26 cellular contexts compared by ENCODE assay signal in the genomic region with DNA sequence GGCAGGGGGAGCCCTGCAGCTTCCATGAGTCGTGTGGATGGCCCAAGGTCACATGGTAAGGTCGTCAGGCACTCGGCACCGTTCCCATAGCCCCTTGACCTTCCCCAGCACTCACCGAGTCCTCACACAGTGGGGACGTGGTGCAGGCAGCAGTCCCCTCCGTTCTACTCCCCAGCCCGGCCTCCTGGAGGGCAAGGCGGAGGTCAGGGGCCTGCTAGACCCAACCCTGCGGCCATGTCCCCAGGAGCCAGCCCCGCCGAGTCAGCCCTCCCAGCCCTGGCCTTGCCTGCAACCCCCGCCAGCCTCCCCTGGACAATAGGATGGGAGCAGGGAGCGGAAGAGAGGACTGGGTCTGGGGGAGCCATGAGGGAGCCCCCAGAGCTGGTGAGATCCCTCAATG.
"Had no signal": no experiment of that assay in that cellular context is flagged by ENCODE, and none has a peak within 500 bp of the region (broad histone marks: within the 10 kb centered on the region; RNA-seq: fewer than 3 reads in every experiment).

No MANE protein-coding gene starts in this region.

- DNase-seq: activated B cell treated with CpG ODN at 0.5 μM for 24 hours; activated CD4-positive, alpha-beta T cell treated with anti-CD3 and anti-CD28 coated beads for 1 hour; activated CD4-positive, alpha-beta T cell treated with anti-CD3 and anti-CD28 coated beads, Interleukin-2, amount 10 ng/mL, durations not matched to agents 24 days and 14 days; activated CD4-positive, alpha-beta T cell treated with anti-CD3 and anti-CD28 coated beads, Interleukin-2, amount 50 U/mL, for 48 hours; activated CD8-positive, alpha-beta memory T cell treated with anti-CD3 and anti-CD28 coated beads, Interleukin-2, amount 10 ng/mL, durations not matched to agents 7 days and 5 days; activated effector memory CD4-positive, alpha-beta T cell treated with Interleukin-2 at 50 U/mL for 16 hours; activated naive CD4-positive, alpha-beta T cell treated with Interleukin-2 at 50 U/mL for 16 hours; activated naive CD8-positive, alpha-beta T cell treated with anti-CD3 and anti-CD28 coated beads, Interleukin-2, amount 50 U/mL, for 24 hours; activated T-cell treated with anti-CD3 and anti-CD28 coated beads, Interleukin-2, amount 50 U/mL, for 24 hours; amniotic stem cell; body of pancreas; central memory CD4-positive, alpha-beta T cell; Karpas-422; MM.1S; NCI-H1092; NCI-H1417; NCI-H2029 treated with DMSO at 0.1 percent for 48 hours; NCI-H226; NCI-H526; NCI-H774; PC-9; SHP77 treated with DMSO at 0.1 percent for 48 hours; T-cell; T-helper 2 cell; T1000 had no signal

- FAIRE-seq: TTC549 had no signal
